ENCODE assay signal across 30 cellular contexts in genomic region chr6:150964765-150965164, GRCh38.
"Had no signal": no experiment of that assay in that cellular context is flagged by ENCODE, and none has a peak within 500 bp of the region (broad histone marks: within the 10 kb centered on the region; RNA-seq: fewer than 3 reads in every experiment).

No MANE protein-coding gene starts in this region.

- H3K4me2 ChIP-seq: hepatocyte, smooth muscle cell had no signal

- H3K27me3 ChIP-seq: adrenal gland, breast epithelium, hepatocyte, left lung, sigmoid colon had no signal

- H3K27me3 Mint-ChIP-seq: activated naive CD8-positive, alpha-beta T cell; central memory CD8-positive, alpha-beta T cell; naive B cell; T-cell; type B pancreatic cell had no signal

- H3K4me1 Mint-ChIP-seq: central memory CD8-positive, alpha-beta T cell; immature natural killer cell; T-cell had no signal

- H3K27ac Mint-ChIP-seq: activated CD8-positive, alpha-beta T cell treated with anti-CD3 and anti-CD28 coated beads, Interleukin-2, amount 10 ng/mL, durations not matched to agents 7 days and 5 days; activated naive CD8-positive, alpha-beta T cell; immature natural killer cell; T-cell; T-helper 2 cell treated with Interferon-gamma antibody and Interleukin-4, amounts not matched to agents 5 μg/mL and 100 μg/mL, for 36 hours; type B pancreatic cell had no signal

- H3K9me3 Mint-ChIP-seq: central memory CD8-positive, alpha-beta T cell; immature natural killer cell; naive B cell; T-cell; T-helper 2 cell treated with Interferon-gamma antibody and Interleukin-4, amounts not matched to agents 5 μg/mL and 100 μg/mL, for 36 hours; type B pancreatic cell had no signal

- FAIRE-seq: astrocyte, frontal cortex had no signal

- H3K4me3 ChIP-seq: adrenal gland, breast epithelium, coronary artery, hepatocyte, left lung, lung, sigmoid colon, smooth muscle cell, thoracic aorta had no signal

- ATAC-seq: activated CD8-positive, alpha-beta T cell treated with anti-CD3 and anti-CD28 coated beads, Interleukin-2, amount 10 ng/mL, durations not matched to agents 7 days and 5 days; esophagus mucosa; left lung; T-cell had no signal

- H3K36me3 ChIP-seq: adrenal gland, breast epithelium had no signal

- H2AFZ ChIP-seq: hepatocyte had no signal

- H3K4me3 Mint-ChIP-seq: activated CD8-positive, alpha-beta T cell treated with anti-CD3 and anti-CD28 coated beads, Interleukin-2, amount 10 ng/mL, durations not matched to agents 7 days and 5 days; activated naive CD8-positive, alpha-beta T cell; central memory CD8-positive, alpha-beta T cell; immature natural killer cell; naive B cell; T-cell; T-helper 2 cell treated with Interferon-gamma antibody and Interleukin-4, amounts not matched to agents 5 μg/mL and 100 μg/mL, for 36 hours; type B pancreatic cell had no signal

- H3K9me3 ChIP-seq: adrenal gland, breast epithelium, left lung, sigmoid colon, thoracic aorta had no signal

- DNase-seq: activated CD4-positive, alpha-beta T cell treated with anti-CD3 and anti-CD28 coated beads for 1 hour; activated CD4-positive, alpha-beta T cell treated with anti-CD3 and anti-CD28 coated beads, Interleukin-2, amount 50 U/mL, for 1 hour; activated CD8-positive, alpha-beta T cell treated with anti-CD3 and anti-CD28 coated beads, Interleukin-2, amount 10 ng/mL, durations not matched to agents 7 days and 5 days; activated naive CD4-positive, alpha-beta T cell; activated T-cell treated with anti-CD3 and anti-CD28 coated beads, Interleukin-2, amount 50 U/mL, for 1 hour; adrenal gland; effector CD8-positive, alpha-beta T cell; glutamatergic neuron; immature natural killer cell; left lung; naive B cell; nucleus accumbens; sigmoid colon; stimulated activated CD4-positive, alpha-beta T cell treated with anti-CD3 and anti-CD28 coated beads, Interleukin-4, amount 100 ng/mL, for 24 hours; stimulated activated naive CD4-positive, alpha-beta T cell treated with Interleukin-2 at 50 U/mL for 16 hours; T-cell had no signal

- H3K27ac ChIP-seq: adrenal gland, breast epithelium, coronary artery, hepatocyte, left lung, sigmoid colon, thoracic aorta, VCaP had no signal

- H3K4me1 ChIP-seq: adrenal gland, breast epithelium, left lung had no signal

- H3K79me2 ChIP-seq: hepatocyte had no signal
